Comparison of ENCODE assay signal across 9 cellular contexts in genomic region chr15:90211440-90212168, GRCh38. TPM values are rescaled to one million over a fixed set of nuclear protein-coding genes. Genes with fewer than 3 reads are reported as not detected.
A peak's percentile ranks its signal among the peaks of the same experiment; 100 is the strongest.
DNase-seq lines count a peak whose midpoint lies in the region; ATAC-seq and FAIRE-seq lines count a peak whose summit lies in the region.
"Had no signal": no experiment of that assay in that cellular context is flagged by ENCODE, and none has a peak within 500 bp of the region (broad histone marks: within the 10 kb centered on the region; RNA-seq: fewer than 3 reads in every experiment).

No MANE protein-coding gene starts in this region.

- FAIRE-seq in RCC 7860 (lab: Jason Lieb, UNC), result peak; percentile 56

- peak; percentile 89 for DNase-seq in RCC 7860 (ENCODE audit: low spot score)
- DNase-seq in hippocampal formation (lab: John Stamatoyannopoulos, UW), result no peak
- DNase-seq: OCI-M1 had no signal

- no peaks in the 10 kb centered on the region for H3K27me3 ChIP-seq in ACC112 (ENCODE audit: insufficient read depth, low read length)
- no peaks in the 10 kb centered on the region for H3K27me3 ChIP-seq in muscle layer of duodenum (ENCODE audit: low read depth, low read length)

- H3K4me1 ChIP-seq in ACC112 (ENCODE audit: control insufficient read depth, insufficient read depth, low read length, unreplicated experiment) (peaks cover 17% of the 10 kb centered on the region), muscle layer of duodenum (ENCODE audit: control insufficient read depth in 1 of 2, insufficient read depth in 2 of 2, low read length in 2 of 2) (peaks cover 3 to 39% of the 10 kb centered on the region in 2 donors)

- H3K4me3 ChIP-seq in ACC112 (ENCODE audit: low read depth, low read length), result no peak overlapping the region
- H3K4me3 ChIP-seq in muscle layer of duodenum (ENCODE audit: low read depth in 1 of 2, low read length in 2 of 2), result no peak overlapping the region

- no peaks in the 10 kb centered on the region for H3K9me3 ChIP-seq in muscle layer of duodenum (ENCODE audit: control insufficient read depth in 1 of 2, low read length in 2 of 2)

- peak; percentile 90 for ATAC-seq in esophagus mucosa
- ATAC-seq in GM18868 (IDR thresholded peaks at IDR 0.05; ENCODE audit: unreplicated experiment), result no peak
- no peak for ATAC-seq in GM21825 (IDR thresholded peaks at IDR 0.05; ENCODE audit: unreplicated experiment)
- ATAC-seq in HG02938 (IDR thresholded peaks at IDR 0.05; ENCODE audit: unreplicated experiment), result no peak

- peaks cover 2% of the 10 kb centered on the region for H3K79me2 ChIP-seq in ACC112 (ENCODE audit: control insufficient read depth, insufficient read depth, low read length, unreplicated experiment)

- H3K27ac ChIP-seq in ACC112 (ENCODE audit: low read depth, low read length) (peak overlapping the region; percentile 41; the same call in 1 of the 2 replicates), muscle layer of duodenum (ENCODE audit: low read length) (peak overlapping the region; percentile 85)

- H3K36me3 ChIP-seq in ACC112 (ENCODE audit: insufficient read depth, low read length), result no peaks in the 10 kb centered on the region
- peaks cover 3 to 8% of the 10 kb centered on the region in 2 donors for H3K36me3 ChIP-seq in muscle layer of duodenum (ENCODE audit: control insufficient read depth in 1 of 2, insufficient read depth in 2 of 2, low read length in 2 of 2)

- no peak overlapping the region for H2AFZ ChIP-seq in ACC112 (ENCODE audit: low read length, unreplicated experiment)

RNA-seq across cellular contexts. Expression of gene SEMA4B, which starts 10.5 kb away (rescaled TPM):
- total RNA-seq in esophagus mucosa, result 216 TPM

RNA-seq across cellular contexts. Expression of gene CIB1, which starts 22.1 kb away (rescaled TPM):
- 118 TPM for total RNA-seq in esophagus mucosa

RNA-seq across cellular contexts. Expression of gene GDPGP1, which starts 22.4 kb away (rescaled TPM):
- total RNA-seq in esophagus mucosa, result 6.5 TPM

RNA-seq across cellular contexts. Expression of gene TTLL13, which starts 37.8 kb away (rescaled TPM):
- not detected for total RNA-seq in esophagus mucosa

RNA-seq across cellular contexts. Expression of gene NGRN, which starts 53.9 kb away (rescaled TPM):
- 41.0 TPM for total RNA-seq in esophagus mucosa
